ENCODE assay signal across 10 cellular contexts in the genomic region with DNA sequence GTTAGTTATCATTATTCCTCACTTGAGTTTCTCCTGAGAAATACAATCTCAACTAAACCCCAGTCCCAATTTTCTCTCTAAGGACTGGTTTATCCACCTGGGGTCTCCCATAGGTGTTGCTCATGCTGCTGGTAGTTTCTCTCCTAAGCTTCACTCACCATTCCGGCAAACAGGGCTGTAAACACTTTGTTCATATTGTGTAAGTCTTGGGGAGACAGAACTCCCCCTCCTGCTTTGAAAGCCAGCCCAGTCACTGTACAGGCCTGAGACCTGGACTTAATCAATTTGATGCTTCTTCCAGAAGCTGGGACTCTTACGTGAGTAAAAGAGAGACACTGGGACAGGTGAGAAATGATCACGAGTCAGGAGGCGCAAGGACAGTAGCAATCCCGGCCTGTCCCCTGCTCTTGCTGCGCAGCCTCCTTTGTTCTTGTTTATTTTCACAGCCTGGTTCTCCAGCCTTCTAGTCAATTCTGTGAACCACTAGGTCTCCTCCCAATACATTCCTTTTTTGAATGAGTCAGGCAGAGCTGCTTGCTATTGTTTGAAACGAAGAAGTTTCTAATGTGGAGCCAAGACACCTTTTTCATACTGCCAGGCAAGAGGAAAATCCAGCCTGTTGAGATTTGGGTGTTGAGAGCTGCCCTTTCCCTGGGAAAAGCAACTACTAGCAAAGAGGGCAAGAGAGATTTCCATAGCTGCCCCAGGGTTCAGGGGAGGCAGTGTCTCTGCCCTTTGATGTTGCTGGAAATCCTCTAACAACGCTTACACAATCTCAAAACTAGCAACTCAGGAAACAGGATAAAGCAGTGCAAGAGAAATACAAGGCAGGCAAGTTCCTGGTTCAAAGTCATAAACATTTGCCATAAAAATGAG. TPM values are rescaled to one million over a fixed set of nuclear protein-coding genes. Genes with fewer than 3 reads are reported as not detected.
DNase-seq lines count a peak whose midpoint lies in the region; TF ChIP-seq lines count a peak whose summit lies in the region.
"Had no signal": no experiment of that assay in that cellular context is flagged by ENCODE, and none has a peak within 500 bp of the region (broad histone marks: within the 10 kb centered on the region; RNA-seq: fewer than 3 reads in every experiment).

No MANE protein-coding gene starts in this region.

- no peaks in the 10 kb centered on the region for H3K36me3 ChIP-seq in mammary epithelial cell (ENCODE audit: insufficient read depth, low read length)

- peak overlapping the region; percentile 37 for H3K4me2 ChIP-seq in mammary epithelial cell (ENCODE audit: insufficient read depth, low read depth, low read length)

- H3K4me1 ChIP-seq in mammary epithelial cell (ENCODE audit: insufficient read depth, low read length): peaks cover 23% of the 10 kb centered on the region

- H3K27ac ChIP-seq in mammary epithelial cell (ENCODE audit: insufficient read depth, low read depth, low read length) (no peak overlapping the region), skin epidermis (peak overlapping the region in 19 of 21 experiments; percentile 18 to 82 (median 72))

- dilution Hi-C loops in mammary epithelial cell (cut with HindIII; ENCODE audit: low sequenced_read_pairs): loop anchor here (5.0 kb wide), 1 partner anchor 33 kb away; the partner anchor contains the start of gene LEAP2

- CTCF ChIA-PET in mammary epithelial cell (lab: Charles Lee; ENCODE audit: low non-redundant PET): no interaction called here

- in situ Hi-C loops in mammary epithelial cell (cut with MboI; ENCODE audit: low sequenced_read_pairs in 2 of 2): no loop called here

- DNase-seq in HT1080 (ENCODE audit: low read depth) (peak; percentile 46), mammary epithelial cell (peak; percentile 73), kidney tubule cell (ENCODE audit: low spot score) (peak; percentile 9), NCI-H748 (lab: John Stamatoyannopoulos, UW; ENCODE audit: unreplicated experiment) (no peak), retina (no peak), NCI-H82 treated with DMSO at 0.1 percent for 48 hours (lab: John Stamatoyannopoulos, UW; ENCODE audit: unreplicated experiment) (no peak), COLO668 (lab: John Stamatoyannopoulos, UW; ENCODE audit: unreplicated experiment) (no peak)
- DNase-seq: activated naive CD4-positive, alpha-beta T cell treated with anti-CD3 and anti-CD28 coated beads for 36 hours; stimulated activated CD4-positive, alpha-beta T cell treated with anti-CD3 and anti-CD28 coated beads, Interleukin-4, amount 100 ng/mL, for 24 hours had no signal

- no peaks in the 10 kb centered on the region for H3K9me3 ChIP-seq in mammary epithelial cell (replicated peaks; ENCODE audit: insufficient read depth, low read length)

- TF ChIP-seq CTCF in mammary epithelial cell (conservative IDR thresholded peaks at IDR 0.05 in 1 of 2, IDR thresholded peaks at IDR 0.05 in 1 of 2; ENCODE audit: extremely low read depth in 1 of 2, insufficient read depth in 1 of 2, low read depth in 1 of 2, low read length in 2 of 2): no peak

- intact Hi-C loops in mammary epithelial cell (cut with micrococcal nuclease): no loop called here

- 73% methylated on average over 7 of the region's 8 CpGs for WGBS in mammary epithelial cell (ENCODE audit: low coverage, missing lambda C conversion rate)

- H4K20me1 ChIP-seq in mammary epithelial cell (ENCODE audit: insufficient read depth, low read length): no peaks in the 10 kb centered on the region

- H3K79me2 ChIP-seq in mammary epithelial cell (ENCODE audit: insufficient read depth, low read length): no peaks in the 10 kb centered on the region

- peak overlapping the region; percentile 6 for H3K9ac ChIP-seq in mammary epithelial cell (ENCODE audit: insufficient read depth, low read length)

- H3K4me3 ChIP-seq in mammary epithelial cell (replicated peaks in 1 of 3; ENCODE audit: insufficient read depth in 1 of 3, low read depth in 2 of 3, low read length in 3 of 3) (no peak overlapping the region), skin epidermis (no peak overlapping the region)

- no TSS peak for BruUV-seq in mammary epithelial cell (replicated peaks; lab: Mats Ljungman, UMichigan)

- no peaks in the 10 kb centered on the region for H3K27me3 ChIP-seq in mammary epithelial cell (ENCODE audit: insufficient read depth, low read length)

- peak overlapping the region; percentile 76 for H2AFZ ChIP-seq in mammary epithelial cell (ENCODE audit: low read depth, low read length)

RNA-seq across cellular contexts. Expression of gene SHROOM1, which starts 9.2 kb away (rescaled TPM):
- 9.3 and 10.3 TPM in 2 replicates for total RNA-seq in HT1080 (2014; rRNA removed; shearing (Covaris generic))
- 8.5 and 13.4 TPM in 2 replicates for polyA plus RNA-seq in HT1080 (2015; cell fraction: cytosol; rRNA removed)
- polyA plus RNA-seq in HT1080 (2015; cell fraction: nucleus; rRNA removed): 25.8 and 30.6 TPM in 2 replicates
- total RNA-seq in mammary epithelial cell: 10 to 100 TPM in 1 of 2 donors, 1 to 10 TPM in 1; 4.7 to 13.0 TPM
- polyA plus RNA-seq in mammary epithelial cell: 5.7 TPM
- 0.31 TPM for polyA minus RNA-seq in mammary epithelial cell

RNA-seq across cellular contexts. Expression of gene SOWAHA, which starts 26.6 kb away (rescaled TPM):
- total RNA-seq in HT1080 (2014; rRNA removed; shearing (Covaris generic)): not detected in 2 replicates
- polyA plus RNA-seq in HT1080 (2015; cell fraction: cytosol; rRNA removed): 0.02 TPM in 2 replicates
- polyA plus RNA-seq in HT1080 (2015; cell fraction: nucleus; rRNA removed): not detected in 2 replicates
- total RNA-seq in mammary epithelial cell: not detected
- polyA plus RNA-seq in mammary epithelial cell: 0.07 TPM
- polyA minus RNA-seq in mammary epithelial cell: not detected
- total RNA-seq: activated naive CD4-positive, alpha-beta T cell treated with anti-CD3 and anti-CD28 coated beads for 36 hours had no signal

RNA-seq across cellular contexts. Expression of gene GDF9, which starts 26.6 kb away (rescaled TPM):
- total RNA-seq in HT1080 (2014; rRNA removed; shearing (Covaris generic)): 0.21 TPM in 1 of 2 replicates, not detected in the other
- 0.29 and 0.34 TPM in 2 replicates for polyA plus RNA-seq in HT1080 (2015; cell fraction: cytosol; rRNA removed)
- polyA plus RNA-seq in HT1080 (2015; cell fraction: nucleus; rRNA removed): 0.67 and 0.91 TPM in 2 replicates
- total RNA-seq in mammary epithelial cell: under 1 TPM; 0.50 to 0.66 TPM
- 0.25 TPM for polyA plus RNA-seq in mammary epithelial cell
- polyA minus RNA-seq in mammary epithelial cell: not detected

RNA-seq across cellular contexts. Expression of gene UQCRQ, which starts 26.8 kb away (rescaled TPM):
- 201 and 373 TPM in 2 replicates for total RNA-seq in HT1080 (2014; rRNA removed; shearing (Covaris generic))
- polyA plus RNA-seq in HT1080 (2015; cell fraction: cytosol; rRNA removed): 176 and 307 TPM in 2 replicates
- 75.7 and 109 TPM in 2 replicates for polyA plus RNA-seq in HT1080 (2015; cell fraction: nucleus; rRNA removed)
- total RNA-seq in mammary epithelial cell: 100 to 1,000 TPM in 1 of 2 donors, 10 to 100 TPM in 1; 45.3 to 461 TPM
- 192 TPM for polyA plus RNA-seq in mammary epithelial cell
- polyA minus RNA-seq in mammary epithelial cell: 19.3 TPM

RNA-seq across cellular contexts. Expression of gene LEAP2, which starts 33.8 kb away (rescaled TPM):
- total RNA-seq in HT1080 (2014; rRNA removed; shearing (Covaris generic)): 0.21 and 0.77 TPM in 2 replicates
- 0.09 and 0.21 TPM in 2 replicates for polyA plus RNA-seq in HT1080 (2015; cell fraction: cytosol; rRNA removed)
- polyA plus RNA-seq in HT1080 (2015; cell fraction: nucleus; rRNA removed): 3.6 and 4.2 TPM in 2 replicates
- under 1 TPM; 0.17 to 0.80 TPM for total RNA-seq in mammary epithelial cell
- polyA plus RNA-seq in mammary epithelial cell: 0.41 TPM
- not detected for polyA minus RNA-seq in mammary epithelial cell

Comparison
In these comparisons a context has a peak if more than half of its experiments do, and no peak if none do; other contexts are left out.
1. DNase-seq: peak in HT1080 (single experiment), mammary epithelial cell (single experiment) and kidney tubule cell (single experiment); none in NCI-H748 (single experiment), retina (single experiment), NCI-H82 treated with DMSO at 0.1 percent for 48 hours (single experiment) and COLO668 (single experiment).